20 cellular contexts compared by ENCODE assay signal in the genomic region with DNA sequence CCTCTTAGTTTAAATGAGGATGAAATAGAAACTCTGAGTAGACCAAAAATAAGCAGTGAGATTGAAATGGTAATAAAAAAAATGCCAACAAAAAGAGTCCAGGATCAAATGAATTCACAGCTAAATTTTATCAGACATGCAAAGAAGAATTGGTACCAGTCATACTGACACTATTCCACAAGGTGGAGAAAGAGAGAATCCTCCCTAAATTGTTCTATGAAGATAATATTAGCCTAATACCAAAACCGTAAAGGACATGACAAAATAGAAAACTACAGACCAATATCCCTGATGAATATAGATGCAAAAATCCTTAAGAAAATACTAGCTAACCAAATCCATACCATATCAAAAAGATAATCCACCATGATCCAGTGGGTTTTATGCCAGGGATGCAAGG.
A peak's percentile ranks its signal among the peaks of the same experiment; 100 is the strongest.
DNase-seq lines count a peak whose midpoint lies in the region; ATAC-seq, FAIRE-seq and TF ChIP-seq lines count a peak whose summit lies in the region.
"Had no signal": no experiment of that assay in that cellular context is flagged by ENCODE, and none has a peak within 500 bp of the region (broad histone marks: within the 10 kb centered on the region; RNA-seq: fewer than 3 reads in every experiment).

No MANE protein-coding gene starts in this region.

- H3K9me3 Mint-ChIP-seq in type B pancreatic cell, result no peaks in the 10 kb centered on the region

- TF ChIP-seq RAD21 in SK-N-SH (IDR thresholded peaks at IDR 0.05; ENCODE audit: low read length), result no peak
- no peak for TF ChIP-seq RAD21 in K562 (CRISPR knock-in tag; conservative IDR thresholded peaks at IDR 0.05 in 1 of 2, IDR thresholded peaks at IDR 0.05 in 1 of 2)

- H3K9me1 ChIP-seq in K562 (ENCODE audit: control insufficient read depth, insufficient read depth, low read length), result no peaks in the 10 kb centered on the region

- no peaks in the 10 kb centered on the region for H4K20me1 ChIP-seq in SK-N-SH (ENCODE audit: insufficient read depth)
- H4K20me1 ChIP-seq in Loucy (ENCODE audit: insufficient read depth, low read length, poor library complexity, severe bottlenecking), result no peaks in the 10 kb centered on the region
- no peaks in the 10 kb centered on the region for H4K20me1 ChIP-seq in K562 (replicated peaks; ENCODE audit: control insufficient read depth, insufficient read depth, low read length)
- H4K20me1 ChIP-seq: BLaER1 had no signal

- 67% methylated on average over 1 of the region's 1 CpG for WGBS in SK-N-SH (ENCODE audit: low lambda C conversion rate)
- 0% methylated on average over 1 of the region's 1 CpG for WGBS in K562 (ENCODE audit: insufficient coverage, low coverage, missing lambda C conversion rate)

- H3K27me3 ChIP-seq in SK-N-SH (ENCODE audit: insufficient read depth), result no peaks in the 10 kb centered on the region
- no peaks in the 10 kb centered on the region for H3K27me3 ChIP-seq in Loucy (ENCODE audit: insufficient read depth, low read length, poor library complexity, severe bottlenecking)
- H3K27me3 ChIP-seq in K562 (ENCODE audit: control insufficient read depth in 2 of 2, insufficient read depth in 2 of 2, low read length in 2 of 2), result no peaks in the 10 kb centered on the region
- H3K27me3 ChIP-seq: BLaER1 had no signal

- TF ChIP-seq POLR2A in K562 (conservative IDR thresholded peaks at IDR 0.05), result no peak

- CTCF ChIA-PET in SK-N-SH (lab: Yijun Ruan, JAX) (no interaction called here), K562 (lab: Yijun Ruan, JAX; ENCODE audit: low intra/inter-chr PET ratio) (no interaction called here)

- no peaks in the 10 kb centered on the region for H3K27me3 Mint-ChIP-seq in type B pancreatic cell

- H3K27ac ChIP-seq in SK-N-SH (ENCODE audit: low read depth in 2 of 2, low read length in 1 of 2) (no peak overlapping the region), K562 (ENCODE audit: extremely low read depth, low read depth, low read length) (no peak overlapping the region)
- H3K27ac ChIP-seq: BLaER1, SK-N-MC had no signal

- no peaks in the 10 kb centered on the region for H3K9me2 ChIP-seq in SK-N-SH
- H3K9me2 ChIP-seq in Loucy (replicated peaks; ENCODE audit: low read depth, low read length), result no peaks in the 10 kb centered on the region

- H3K79me2 ChIP-seq in SK-N-SH (ENCODE audit: insufficient read depth) (no peaks in the 10 kb centered on the region), Loucy (ENCODE audit: insufficient read depth, low read length) (no peaks in the 10 kb centered on the region), K562 (ENCODE audit: control insufficient read depth, insufficient read depth, low read length) (no peaks in the 10 kb centered on the region)

- H3K4me1 Mint-ChIP-seq in type B pancreatic cell (ENCODE audit: unreplicated experiment), result no peaks in the 10 kb centered on the region

- peak; percentile 22; the same call in 1 of the 2 replicates for TF ChIP-seq CTCF in SK-N-SH (IDR thresholded peaks at IDR 0.05)
- 0 out of 2 replicates have a peak, but pooled peaks have one; percentile 8 for TF ChIP-seq CTCF in Loucy (conservative IDR thresholded peaks at IDR 0.05; ENCODE audit: low read length)
- TF ChIP-seq CTCF in K562 (IDR thresholded peaks at IDR 0.05 in 2 of 3, conservative IDR thresholded peaks at IDR 0.05 in 1 of 3; ENCODE audit: insufficient read depth in 2 of 3, low read depth in 1 of 3, low read length in 3 of 3), result no peak
- TF ChIP-seq CTCF in type B pancreatic cell (conservative IDR thresholded peaks at IDR 0.05), result peak; percentile 39

- H3K4me3 ChIP-seq in SK-N-SH (ENCODE audit: low read depth in 2 of 2, low read length in 1 of 2) (no peak overlapping the region), Loucy (ENCODE audit: low read length, poor library complexity, severe bottlenecking) (no peak overlapping the region), K562 (no peak overlapping the region)
- H3K4me3 ChIP-seq: BLaER1, SK-N-MC had no signal

- no TSS peak for BruUV-seq in K562 (replicated peaks; lab: Mats Ljungman, UMichigan)

- H3K36me3 Mint-ChIP-seq in type B pancreatic cell, result no peaks in the 10 kb centered on the region

- H2AFZ ChIP-seq in SK-N-SH (ENCODE audit: low read depth) (no peak overlapping the region), Loucy (ENCODE audit: low read length) (no peak overlapping the region), K562 (ENCODE audit: low read depth, low read length) (no peak overlapping the region)

- no peaks in the 10 kb centered on the region for H3F3A ChIP-seq in SK-N-SH (replicated peaks; ENCODE audit: insufficient read depth)
- H3F3A ChIP-seq in Loucy (ENCODE audit: low read depth), result no peaks in the 10 kb centered on the region

- DNase-seq in SK-N-SH (no peak), K562 (ENCODE audit: extremely low read depth in 1 of 4, low spot score in 3 of 4) (no peak), type B pancreatic cell (ENCODE audit: extremely low spot score, unreplicated experiment) (no peak), NCI-H2196 (lab: John Stamatoyannopoulos, UW; ENCODE audit: unreplicated experiment) (no peak), germinal center (ENCODE audit: low spot score) (no peak)
- no peak for DNase-seq in activated CD4-positive, CD25-positive, alpha-beta regulatory T cell (lab: John Stamatoyannopoulos, UW)
- DNase-seq: 8988T, GF-D8, NCI-H1417, NCI-H2029, NCI-H2171, NCI-H446 treated with DMSO at 0.1 percent for 48 hours, NCI-H748 treated with DMSO at 0.1 percent for 48 hours had no signal

- H3K4me1 ChIP-seq in SK-N-SH (ENCODE audit: control insufficient read depth in 1 of 2, insufficient read depth in 2 of 2, low read depth in 1 of 2, low read length in 1 of 2), result no peaks in the 10 kb centered on the region
- no peaks in the 10 kb centered on the region for H3K4me1 ChIP-seq in Loucy (ENCODE audit: insufficient read depth, low read length, poor library complexity, severe bottlenecking)
- no peaks in the 10 kb centered on the region for H3K4me1 ChIP-seq in K562 (replicated peaks in 1 of 2; ENCODE audit: control insufficient read depth in 2 of 2, insufficient read depth in 2 of 2, low read length in 2 of 2)
- H3K4me1 ChIP-seq: BLaER1 had no signal

- intact Hi-C loops in K562 (cut with micrococcal nuclease), result no loop called here

- no peak overlapping the region for H3K27ac Mint-ChIP-seq in type B pancreatic cell

- H3K4me2 ChIP-seq in SK-N-SH (no peak overlapping the region), Loucy (ENCODE audit: low read depth, low read length, poor library complexity, severe bottlenecking) (no peak overlapping the region), K562 (ENCODE audit: insufficient read depth, low read length) (no peak overlapping the region)
- H3K4me2 ChIP-seq: BLaER1 had no signal

- no peaks in the 10 kb centered on the region for H3K9me3 ChIP-seq in SK-N-SH
- no peaks in the 10 kb centered on the region for H3K9me3 ChIP-seq in Loucy (ENCODE audit: insufficient read depth, low read depth, low read length)
- H3K9me3 ChIP-seq in K562 (replicated peaks; ENCODE audit: control insufficient read depth, insufficient read depth, low read depth, low read length), result no peaks in the 10 kb centered on the region; the same call in 1 of the 2 replicates
- H3K9me3 ChIP-seq: BLaER1 had no signal

- H3K36me3 ChIP-seq in SK-N-SH (replicated peaks in 1 of 2; ENCODE audit: control insufficient read depth in 1 of 2, insufficient read depth in 2 of 2, low read length in 1 of 2) (no peaks in the 10 kb centered on the region), Loucy (ENCODE audit: insufficient read depth, low read length) (no peaks in the 10 kb centered on the region), K562 (ENCODE audit: control insufficient read depth, insufficient read depth, low read length) (no peaks in the 10 kb centered on the region)
- H3K36me3 ChIP-seq: BLaER1 had no signal

- POLR2A ChIA-PET in SK-N-SH (lab: Yijun Ruan, JAX), result no interaction called here
- POLR2A ChIA-PET in K562 (lab: Yijun Ruan, JAX), result no interaction called here

- FAIRE-seq in K562 (lab: Jason Lieb, UNC), result no peak
- FAIRE-seq: GM12892, H54 had no signal

- TF ChIP-seq EP300 in SK-N-SH (IDR thresholded peaks at IDR 0.05; ENCODE audit: borderline replicate concordance in 1 of 2, low read depth in 1 of 2, low read length in 1 of 2) (no peak), K562 (IDR thresholded peaks at IDR 0.05; ENCODE audit: low read length) (no peak)

- no peak overlapping the region for H3K4me3 Mint-ChIP-seq in type B pancreatic cell

- ATAC-seq in SK-N-SH treated with all-trans-retinoic acid at 6 μM for 48 hours (no peak), K562 (no peak)
- ATAC-seq: Right ventricle myocardium inferior had no signal

- in situ Hi-C loops in K562 (cut with MboI), result no loop called here

- H3K9ac ChIP-seq in SK-N-SH (no peak overlapping the region), Loucy (ENCODE audit: low read depth, low read length, poor library complexity, severe bottlenecking) (no peak overlapping the region), K562 (ENCODE audit: insufficient read depth in 1 of 2, low read depth in 2 of 2, low read length in 2 of 2) (no peak overlapping the region)
- H3K9ac ChIP-seq: BLaER1 had no signal

TF ChIP-seq in SK-N-SH, 30 proteins besides CTCF, POLR2A, EP300 and RAD21 (continues in another document):
- TF ChIP-seq FOXJ3 (CRISPR knock-in tag; IDR thresholded peaks at IDR 0.05) (no peak), SMC3 (IDR thresholded peaks at IDR 0.05; ENCODE audit: low read depth, low read length) (no peak), TAF1 (IDR thresholded peaks at IDR 0.05; ENCODE audit: borderline replicate concordance, low read depth, low read length) (no peak), JUND (IDR thresholded peaks at IDR 0.05) (no peak), NFIC (IDR thresholded peaks at IDR 0.05; ENCODE audit: borderline replicate concordance) (no peak), ELF1 (IDR thresholded peaks at IDR 0.05) (no peak)

TF ChIP-seq in SK-N-SH treated with all-trans-retinoic acid at 6 μM for 48 hours, 23 proteins besides CTCF, POLR2A, EP300 and RAD21 (continues in another document):
- TF ChIP-seq SNAI2 (CRISPR knock-in tag; IDR thresholded peaks at IDR 0.05) (no peak), GLIS3 (CRISPR knock-in tag; IDR thresholded peaks at IDR 0.05) (no peak), ZFP30 (CRISPR knock-in tag; IDR thresholded peaks at IDR 0.05) (no peak)

TF ChIP-seq in K562, 482 proteins besides CTCF, POLR2A, EP300 and RAD21:
- TF ChIP-seq PREB (CRISPR knock-in tag; IDR thresholded peaks at IDR 0.05), result no peak
- 0 out of 2 replicates have a peak, but pooled peaks have one; percentile 23 for TF ChIP-seq ZNF324 (CRISPR knock-in tag; IDR thresholded peaks at IDR 0.05)
TF ChIP-seq in K562: peak in this region for 1.

Comparison
In these comparisons a context has a peak if more than half of its experiments do, and no peak if none do; other contexts are left out.
1. CTCF ChIP-seq: peak in SK-N-SH (single experiment), Loucy (single experiment) and type B pancreatic cell (single experiment); none in K562 (0 of 3).
2. Of the 27 proteins assayed by ChIP-seq in both K562 and SK-N-SH: peak only in K562: none; only in SK-N-SH: CTCF; in both: none; in neither: 26.